10 cellular contexts compared by ENCODE assay signal in the genomic region with DNA sequence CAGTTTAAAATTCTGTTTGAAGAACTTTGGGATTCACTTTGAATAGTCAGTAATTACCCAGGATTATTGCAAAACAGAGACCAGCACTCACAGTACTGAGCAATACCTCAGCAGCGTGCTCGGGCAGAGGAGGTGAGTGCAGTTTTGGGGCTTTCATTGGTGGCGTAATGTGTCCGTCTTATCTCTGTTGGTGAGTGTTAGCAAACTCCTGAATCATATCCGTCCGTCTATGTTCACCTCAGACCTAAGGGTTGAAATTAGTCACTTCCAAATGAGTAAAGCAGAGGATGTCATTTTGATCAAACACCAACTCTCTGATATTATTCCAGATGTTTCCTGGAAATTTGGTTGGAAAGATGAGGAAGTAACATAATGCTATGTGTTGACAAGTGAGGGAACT.
A peak's percentile ranks its signal among the peaks of the same experiment; 100 is the strongest.
DNase-seq lines count a peak whose midpoint lies in the region; ATAC-seq, FAIRE-seq and TF ChIP-seq lines count a peak whose summit lies in the region.
"Had no signal": no experiment of that assay in that cellular context is flagged by ENCODE, and none has a peak within 500 bp of the region (broad histone marks: within the 10 kb centered on the region; RNA-seq: fewer than 3 reads in every experiment).

No MANE protein-coding gene starts in this region.

- intact Hi-C loops in testis (cut with DNase I; ENCODE audit: low total_unique reads) = no loop called here
- intact Hi-C loops in thyroid gland (cut with DNase I) = no loop called here

- no peaks in the 10 kb centered on the region for H3K27me3 ChIP-seq in testis
- H3K27me3 ChIP-seq in thyroid gland = no peaks in the 10 kb centered on the region
- H3K27me3 ChIP-seq: SJSA1 had no signal

- no peak for FAIRE-seq in HTR-8/SVneo (lab: Jason Lieb, UNC)

- peak; percentile 79 to 88 for ATAC-seq in activated CD4-positive, CD25-positive, alpha-beta regulatory T cell treated with anti-CD3 and anti-CD28 coated beads, Interleukin-2, amount 50 U/mL, for 24 hours
- ATAC-seq in GM18873 (IDR thresholded peaks at IDR 0.05; ENCODE audit: low FRiP score, unreplicated experiment) = no peak

- H3K4me1 ChIP-seq in testis = peaks cover 16% of the 10 kb centered on the region
- peaks cover 18 to 36% of the 10 kb centered on the region in 2 donors for H3K4me1 ChIP-seq in thyroid gland

- no peak for TF ChIP-seq POLR2A in testis (IDR thresholded peaks at IDR 0.05)
- no peak for TF ChIP-seq POLR2A in thyroid gland (IDR thresholded peaks at IDR 0.05)

- H3K9me3 ChIP-seq in testis (no peaks in the 10 kb centered on the region), thyroid gland (no peaks in the 10 kb centered on the region)
- H3K9me3 ChIP-seq: SJSA1 had no signal

- H3K27ac ChIP-seq in testis (no peak overlapping the region), thyroid gland (no peak overlapping the region)
- H3K27ac ChIP-seq: SJSA1 had no signal

- DNase-seq in HTR-8/SVneo (ENCODE audit: insufficient read length, low spot score) = peak; percentile 10
- DNase-seq in cardiac fibroblast (ENCODE audit: low read depth in 2 of 2) = peak; percentile 85 to 96
- DNase-seq in stimulated activated CD4-positive, alpha-beta T cell treated with anti-CD3 and anti-CD28 coated beads, Interleukin-15, amount 100 ng/mL, for 24 hours = peak; percentile 78
- no peak for DNase-seq in SHP77 (lab: John Stamatoyannopoulos, UW)
- DNase-seq in testis = no peak
- DNase-seq in thyroid gland = no peak
- DNase-seq: foreskin fibroblast had no signal

- TF ChIP-seq CTCF in cardiac fibroblast (IDR thresholded peaks at IDR 0.05; ENCODE audit: low read depth, low read length) (no peak), testis (IDR thresholded peaks at IDR 0.05) (no peak), thyroid gland (IDR thresholded peaks at IDR 0.05) (no peak)

- H3K36me3 ChIP-seq in testis (ENCODE audit: low read depth, missing control alignments) (no peaks in the 10 kb centered on the region), thyroid gland (no peaks in the 10 kb centered on the region)

- WGBS in testis, 2 donors = 81 to 88% methylated on average over 6 of the region's 6 CpGs
- 73 to 85% methylated on average over 6 of the region's 6 CpGs for WGBS in thyroid gland, 2 donors

- no peak overlapping the region for H3K4me3 ChIP-seq in cardiac fibroblast (replicated peaks in 1 of 2; ENCODE audit: low read depth in 2 of 2, low read length in 2 of 2)
- no peak overlapping the region for H3K4me3 ChIP-seq in testis
- no peak overlapping the region for H3K4me3 ChIP-seq in thyroid gland (replicated peaks in 1 of 3)
- H3K4me3 ChIP-seq: SJSA1 had no signal

Comparison
In these comparisons a context has a peak if more than half of its experiments do, and no peak if none do; other contexts are left out.
1. DNase-seq: peak in HTR-8/SVneo (single experiment), cardiac fibroblast (2 of 2) and stimulated activated CD4-positive, alpha-beta T cell treated with anti-CD3 and anti-CD28 coated beads, Interleukin-15, amount 100 ng/mL, for 24 hours (single experiment); none in SHP77 (0 of 2), testis (single experiment) and thyroid gland (0 of 2).